Comparison of ENCODE assay signal across 12 cellular contexts in the genomic region with DNA sequence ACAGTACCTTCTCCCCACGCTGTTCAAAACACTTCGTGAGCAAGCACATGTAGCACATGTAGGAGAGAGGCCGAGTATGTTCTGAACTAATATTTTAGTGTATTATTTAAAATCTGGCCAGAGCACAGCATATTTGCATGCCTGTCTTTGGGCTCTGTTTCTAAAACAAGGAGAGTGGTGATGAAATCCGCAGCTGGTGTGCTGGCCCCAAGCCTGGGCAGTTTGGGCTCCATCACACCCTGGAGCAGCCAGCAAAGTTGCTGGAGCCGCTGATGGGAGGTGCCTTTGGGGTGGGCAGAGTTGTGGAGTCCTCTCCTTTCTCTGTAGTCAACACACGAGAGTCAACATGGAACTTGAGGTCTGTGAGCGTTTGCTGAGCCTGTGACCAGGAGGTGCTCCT.
DNase-seq lines count a peak whose midpoint lies in the region; ATAC-seq and TF ChIP-seq lines count a peak whose summit lies in the region.
"Had no signal": no experiment of that assay in that cellular context is flagged by ENCODE, and none has a peak within 500 bp of the region (broad histone marks: within the 10 kb centered on the region; RNA-seq: fewer than 3 reads in every experiment).

No MANE protein-coding gene starts in this region.

- H4K91ac ChIP-seq in neuronal stem cell (ENCODE audit: low read depth, low read length, poor library complexity) = no peak overlapping the region

- H3K9me3 ChIP-seq in AG04450 (ENCODE audit: control insufficient read depth, insufficient read depth, low read length) (no peaks in the 10 kb centered on the region), neuronal stem cell (replicated peaks in 1 of 2; ENCODE audit: control insufficient read depth in 2 of 2, insufficient read depth in 1 of 2, low read depth in 1 of 2, low read length in 2 of 2) (no peaks in the 10 kb centered on the region)

- no peak overlapping the region for H2AK5ac ChIP-seq in neuronal stem cell (ENCODE audit: low read depth, low read length)

- no peak overlapping the region for H3K27ac Mint-ChIP-seq in nephron progenitor cell

- peaks cover 3% of the 10 kb centered on the region for H3K9me3 Mint-ChIP-seq in nephron progenitor cell

- H3K27ac ChIP-seq in AG04450 (ENCODE audit: low read depth, low read length) (no peak overlapping the region), RWPE1 (peak overlapping the region; percentile 66), neuronal stem cell (replicated peaks; ENCODE audit: low read length) (no peak overlapping the region)
- H3K27ac ChIP-seq: epithelial cell of prostate had no signal

- no peaks in the 10 kb centered on the region for H3K36me3 Mint-ChIP-seq in nephron progenitor cell (ENCODE audit: low read depth)

- peaks cover 25% of the 10 kb centered on the region for H3K4me1 Mint-ChIP-seq in nephron progenitor cell

- peak overlapping the region; percentile 46 for H3K18ac ChIP-seq in neuronal stem cell (ENCODE audit: low read length)

- H3K79me1 ChIP-seq in neuronal stem cell (ENCODE audit: low read depth, low read length) = no peaks in the 10 kb centered on the region

- H3K4me1 ChIP-seq in neuronal stem cell (ENCODE audit: control insufficient read depth in 2 of 2, insufficient read depth in 1 of 2, low read depth in 1 of 2, low read length in 2 of 2) = peaks cover 0 to 6% of the 10 kb centered on the region in 2 donors

- H3K36me3 ChIP-seq in neuronal stem cell (replicated peaks in 1 of 2; ENCODE audit: control insufficient read depth in 2 of 2, insufficient read depth in 2 of 2, low read length in 2 of 2) = no peaks in the 10 kb centered on the region

- CTCF ChIA-PET in AG04450 (lab: Charles Lee) = no interaction called here
- CTCF ChIA-PET in RWPE1 (lab: Yijun Ruan, JAX) = interaction anchor here (0.6 kb wide), 2 partner anchors 54 to 58 kb away, joined by 3 to 4 read pairs; no protein-coding TSS in a partner anchor

- peak; percentile 39 for DNase-seq in AG04450 (ENCODE audit: low read depth, low spot score)
- no peak for DNase-seq in RWPE1 (ENCODE audit: low spot score)
- DNase-seq in fibroblast of villous mesenchyme (ENCODE audit: low read depth) = peak; percentile 36
- no peak for DNase-seq in neuronal stem cell (ENCODE audit: low spot score)
- no peak for DNase-seq in COR-L47 (lab: John Stamatoyannopoulos, UW)
- DNase-seq in nephron progenitor cell = no peak
- no peak for DNase-seq in 8988T
- DNase-seq: activated CD8-positive, alpha-beta memory T cell treated with anti-CD3 and anti-CD28 coated beads, Interleukin-2, amount 50 U/mL, for 48 hours; NCI-H2107; stimulated activated CD4-positive, alpha-beta T cell treated with anti-CD3 and anti-CD28 coated beads, Interleukin-4, amount 100 ng/mL, for 24 hours had no signal

- TF ChIP-seq CTCF in AG04450 (IDR thresholded peaks at IDR 0.05; ENCODE audit: low read depth, low read length) = no peak
- no peak for TF ChIP-seq CTCF in RWPE1 (conservative IDR thresholded peaks at IDR 0.05; ENCODE audit: low read depth)
- TF ChIP-seq CTCF in fibroblast of villous mesenchyme (IDR thresholded peaks at IDR 0.05; ENCODE audit: insufficient read depth, low read depth, low read length) = no peak
- TF ChIP-seq CTCF in nephron progenitor cell (IDR thresholded peaks at IDR 0.05) = no peak

- no peak overlapping the region for H2BK5ac ChIP-seq in neuronal stem cell (ENCODE audit: low read length)

- H3K14ac ChIP-seq in neuronal stem cell (ENCODE audit: low read length) = no peak overlapping the region

- POLR2A ChIA-PET in AG04450 (lab: Yijun Ruan, JAX) (no interaction called here), RWPE1 (lab: Yijun Ruan, JAX; ENCODE audit: low non-redundant PET) (no interaction called here)

- H2BK15ac ChIP-seq in neuronal stem cell (ENCODE audit: low read length) = no peak overlapping the region

- H3K4me2 ChIP-seq in neuronal stem cell (ENCODE audit: insufficient read depth, low read length, poor library complexity, severe bottlenecking) = no peak overlapping the region

- no peak overlapping the region for H2AFZ ChIP-seq in neuronal stem cell (ENCODE audit: low read length)

- peaks cover 37% of the 10 kb centered on the region for H3K27me3 Mint-ChIP-seq in nephron progenitor cell (ENCODE audit: low read depth, poor library complexity)

- H3K4me3 ChIP-seq in AG04450 (ENCODE audit: low read depth, low read length) = no peak overlapping the region
- no peak overlapping the region for H3K4me3 ChIP-seq in fibroblast of villous mesenchyme (ENCODE audit: low read depth, low read length)
- H3K4me3 ChIP-seq in neuronal stem cell (ENCODE audit: low read length in 2 of 2) = no peak overlapping the region

- no peak overlapping the region for H2BK12ac ChIP-seq in neuronal stem cell (ENCODE audit: low read length)

- no peak overlapping the region for H4K8ac ChIP-seq in neuronal stem cell (ENCODE audit: low read depth, low read length)

- no peak overlapping the region for H3K9ac ChIP-seq in neuronal stem cell (ENCODE audit: low read depth, low read length, poor library complexity)

- no CpG with 5 or more reads among the region's 7 CpGs for WGBS in neuronal stem cell (ENCODE audit: extremely low coverage in 2 of 2, insufficient read length in 2 of 2, insufficient replicate concordance in 1 of 2), 2 donors

- no peak overlapping the region for H3K4ac ChIP-seq in neuronal stem cell (ENCODE audit: low read length)

- no peak overlapping the region for H3K23ac ChIP-seq in neuronal stem cell (ENCODE audit: low read depth, low read length, poor library complexity)

- no peak overlapping the region for H3K4me3 Mint-ChIP-seq in nephron progenitor cell

- H3K27me3 ChIP-seq in AG04450 (ENCODE audit: control insufficient read depth, insufficient read depth, low read length) = no peaks in the 10 kb centered on the region
- H3K27me3 ChIP-seq in neuronal stem cell (ENCODE audit: control insufficient read depth in 3 of 3, insufficient read depth in 3 of 3, low read depth in 1 of 3, low read length in 3 of 3) = no peaks in the 10 kb centered on the region

- no peak overlapping the region for H2BK120ac ChIP-seq in neuronal stem cell (ENCODE audit: low read depth, low read length)

- ATAC-seq in GM18861 (IDR thresholded peaks at IDR 0.05; ENCODE audit: unreplicated experiment) = no peak

Comparison
In these comparisons a context has a peak if more than half of its experiments do, and no peak if none do; other contexts are left out.
1. DNase-seq: peak in AG04450 (single experiment) and fibroblast of villous mesenchyme (single experiment); none in RWPE1 (single experiment), neuronal stem cell (single experiment), COR-L47 (single experiment), nephron progenitor cell (single experiment) and 8988T (single experiment).